ENCODE assay signal across 20 cellular contexts in genomic region chr2:26579025-26579722, GRCh38.
DNase-seq lines count a peak whose midpoint lies in the region; ATAC-seq and TF ChIP-seq lines count a peak whose summit lies in the region.
"Had no signal": no experiment of that assay in that cellular context is flagged by ENCODE, and none has a peak within 500 bp of the region (broad histone marks: within the 10 kb centered on the region; RNA-seq: fewer than 3 reads in every experiment).

No MANE protein-coding gene starts in this region.

- no peaks in the 10 kb centered on the region for H3K9me3 Mint-ChIP-seq in endodermal cell
- H3K9me3 Mint-ChIP-seq in activated naive CD4-positive, alpha-beta T cell treated with anti-CD3 and anti-CD28 coated beads for 36 hours: no peaks in the 10 kb centered on the region
- H3K9me3 Mint-ChIP-seq: CD4-positive, alpha-beta memory T cell; H9; HFFc6 had no signal

- H3K27ac ChIP-seq in left ventricle myocardium inferior (replicated peaks) (no peak overlapping the region), endodermal cell (ENCODE audit: low read depth, low read length) (no peak overlapping the region)
- H3K27ac ChIP-seq: GM23248 had no signal

- H3K4me1 ChIP-seq in left ventricle myocardium inferior (no peaks in the 10 kb centered on the region), endodermal cell (ENCODE audit: control insufficient read depth, insufficient read depth, low read length) (no peaks in the 10 kb centered on the region)

- CTCF ChIA-PET in activated naive CD4-positive, alpha-beta T cell treated with anti-CD3 and anti-CD28 coated beads for 36 hours (lab: Charles Lee): interaction anchor here (0.6 to 3.9 kb wide), 10 partner anchors 10 to 188 kb away, joined by 3 to 26 read pairs (median 10); partner anchors contain the start of gene OTOF

- peaks cover 23% of the 10 kb centered on the region for H3K27me3 Mint-ChIP-seq in endodermal cell (ENCODE audit: insufficient read depth)
- H3K27me3 Mint-ChIP-seq in activated naive CD4-positive, alpha-beta T cell treated with anti-CD3 and anti-CD28 coated beads for 36 hours (ENCODE audit: low read depth): peaks cover 3% of the 10 kb centered on the region

- H3K9me3 ChIP-seq in left ventricle myocardium inferior (replicated peaks) (no peaks in the 10 kb centered on the region), endodermal cell (ENCODE audit: control insufficient read depth, low read length) (no peaks in the 10 kb centered on the region)

- H3K4me3 Mint-ChIP-seq in endodermal cell: no peak overlapping the region
- no peak overlapping the region for H3K4me3 Mint-ChIP-seq in activated naive CD4-positive, alpha-beta T cell treated with anti-CD3 and anti-CD28 coated beads for 36 hours
- H3K4me3 Mint-ChIP-seq: CD4-positive, alpha-beta memory T cell; H9; HFFc6 had no signal

- H3K36me3 Mint-ChIP-seq in endodermal cell (ENCODE audit: low read depth): no peaks in the 10 kb centered on the region
- no peaks in the 10 kb centered on the region for H3K36me3 Mint-ChIP-seq in activated naive CD4-positive, alpha-beta T cell treated with anti-CD3 and anti-CD28 coated beads for 36 hours (ENCODE audit: low read depth)
- H3K36me3 Mint-ChIP-seq: CD4-positive, alpha-beta memory T cell had no signal

- H3K27ac Mint-ChIP-seq in endodermal cell: no peak overlapping the region
- H3K27ac Mint-ChIP-seq in activated naive CD4-positive, alpha-beta T cell treated with anti-CD3 and anti-CD28 coated beads for 36 hours: no peak overlapping the region
- H3K27ac Mint-ChIP-seq: CD4-positive, alpha-beta memory T cell; H9; HFFc6 had no signal

- intact Hi-C loops in cardiac septum (cut with DNase I): loop anchor here (5.0 to 10.0 kb wide), 2 partner anchors 77 to 234 kb away; partner anchors contain the start of genes ADGRF3 and SELENOI
- intact Hi-C loops in left ventricle myocardium inferior (cut with micrococcal nuclease): no loop called here
- intact Hi-C loops in sciatic nerve (cut with DNase I): no loop called here
- intact Hi-C loops in activated naive CD4-positive, alpha-beta T cell treated with anti-CD3 and anti-CD28 coated beads for 36 hours (cut with micrococcal nuclease): loop anchor here (2.0 to 5.0 kb wide), 2 partner anchors 57 to 628 kb away; no protein-coding TSS in a partner anchor

- 86 to 90% methylated on average over 4 to 11 of the region's 11 CpGs for WGBS in endodermal cell (ENCODE audit: insufficient coverage in 1 of 2, insufficient read length in 1 of 2), 2 experiments

- no peak overlapping the region for H3K4me3 ChIP-seq in left ventricle myocardium inferior
- H3K4me3 ChIP-seq in endodermal cell (ENCODE audit: low read length): no peak overlapping the region
- H3K4me3 ChIP-seq: GM23248 had no signal

- H3K36me3 ChIP-seq in left ventricle myocardium inferior: no peaks in the 10 kb centered on the region
- H3K36me3 ChIP-seq in endodermal cell (ENCODE audit: control insufficient read depth, insufficient read depth, low read length): no peaks in the 10 kb centered on the region

- H3K27me3 ChIP-seq in left ventricle myocardium inferior (ENCODE audit: low read depth) (peaks cover 83% of the 10 kb centered on the region), endodermal cell (ENCODE audit: control insufficient read depth, insufficient read depth, low read length, poor library complexity, severe bottlenecking) (peaks cover 20% of the 10 kb centered on the region)

- H3K9ac ChIP-seq in endodermal cell (ENCODE audit: extremely low read depth, low read length, poor library complexity, severe bottlenecking): no peak overlapping the region
- H3K9ac ChIP-seq: GM23248 had no signal

- no peak for ATAC-seq in sciatic nerve
- ATAC-seq: Right ventricle myocardium inferior had no signal

- TF ChIP-seq CTCF in left ventricle myocardium inferior (IDR thresholded peaks at IDR 0.05; ENCODE audit: borderline replicate concordance) (no peak), endodermal cell (conservative IDR thresholded peaks at IDR 0.05) (no peak)

- peak; percentile 27 for DNase-seq in cardiac septum (ENCODE audit: low spot score)
- DNase-seq in left ventricle myocardium inferior: no peak
- DNase-seq in endodermal cell: peak; percentile 22
- DNase-seq in sciatic nerve (ENCODE audit: low spot score): peak; percentile 37
- DNase-seq in pons (ENCODE audit: low spot score): no peak
- no peak for DNase-seq in 8988T
- no peak for DNase-seq in activated naive CD4-positive, alpha-beta T cell treated with anti-CD3 and anti-CD28 coated beads for 36 hours
- DNase-seq: C1 segment of cervical spinal cord; CD4-positive, alpha-beta memory T cell; COR-L47; DMS53; GM23248; HFFc6; KBM-7; NCI-H2029; NCI-H446; NCI-H524 treated with DMSO at 0.1 percent for 48 hours; NCI-H774 had no signal

- peaks cover 3% of the 10 kb centered on the region for H3K4me1 Mint-ChIP-seq in endodermal cell
- H3K4me1 Mint-ChIP-seq in activated naive CD4-positive, alpha-beta T cell treated with anti-CD3 and anti-CD28 coated beads for 36 hours (ENCODE audit: low read depth): no peaks in the 10 kb centered on the region

Comparison
In these comparisons a context has a peak if more than half of its experiments do, and no peak if none do; other contexts are left out.
1. DNase-seq: peak in cardiac septum (single experiment), endodermal cell (single experiment) and sciatic nerve (single experiment); none in left ventricle myocardium inferior (single experiment), pons (single experiment), 8988T (single experiment) and activated naive CD4-positive, alpha-beta T cell treated with anti-CD3 and anti-CD28 coated beads for 36 hours (single experiment).
2. intact Hi-C loops: an anchor here in cardiac septum (5.0 to 10.0 kb wide) and activated naive CD4-positive, alpha-beta T cell treated with anti-CD3 and anti-CD28 coated beads for 36 hours (2.0 to 5.0 kb wide); none called in left ventricle myocardium inferior and sciatic nerve.